ENCODE assay signal across 24 cellular contexts in genomic region chr7:86889501-86889900, GRCh38.
"Had no signal": no experiment of that assay in that cellular context is flagged by ENCODE, and none has a peak within 500 bp of the region (broad histone marks: within the 10 kb centered on the region; RNA-seq: fewer than 3 reads in every experiment).

No MANE protein-coding gene starts in this region.

- FAIRE-seq: HTR-8/SVneo, K562 had no signal

- H3K4me2 ChIP-seq: KMS-11 had no signal

- H3K9ac ChIP-seq: KMS-11 had no signal

- ATAC-seq: K562, Panc1, PC-3, T-cell had no signal

- H3K4me3 ChIP-seq: K562 had no signal

- H3K27ac ChIP-seq: HL-60, KMS-11, RWPE1 had no signal

- DNase-seq: Kasumi-1, MM.1S, NCI-H1048, NCI-H1105, NCI-H1417, NCI-H1436 treated with DMSO at 0.1 percent for 48 hours, NCI-H1694, NCI-H187 treated with DMSO at 0.1 percent for 48 hours, NCI-H2029 treated with DMSO at 0.1 percent for 48 hours, NCI-H2171 treated with DMSO at 0.1 percent for 48 hours, NCI-H345, NCI-H524, NCI-H526 treated with DMSO at 0.1 percent for 48 hours, NCI-H748 treated with DMSO at 0.1 percent for 48 hours, PC-3, SHP77, SW 1271, T-cell had no signal
